20 cellular contexts compared by ENCODE assay signal in the genomic region with DNA sequence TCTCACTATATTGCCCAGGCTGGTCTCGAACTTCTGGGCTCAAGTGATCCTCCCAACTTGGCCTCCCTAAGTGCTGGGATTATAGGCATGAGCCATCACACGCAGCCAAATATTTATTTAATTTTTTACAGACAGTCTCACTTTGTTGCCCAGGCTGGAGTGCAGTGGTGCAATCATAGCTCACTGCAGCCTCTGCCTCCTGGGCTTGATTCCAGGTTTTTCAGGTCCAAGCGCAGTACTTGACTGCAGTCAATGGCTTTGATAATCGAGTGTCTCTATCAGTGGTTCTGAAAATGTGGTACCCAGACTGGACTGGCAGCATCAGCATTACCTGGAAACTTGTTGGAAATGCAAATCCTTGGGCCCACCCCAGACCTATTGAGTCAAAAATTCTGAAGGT.
DNase-seq lines count a peak whose midpoint lies in the region; ATAC-seq and TF ChIP-seq lines count a peak whose summit lies in the region.
"Had no signal": no experiment of that assay in that cellular context is flagged by ENCODE, and none has a peak within 500 bp of the region (broad histone marks: within the 10 kb centered on the region; RNA-seq: fewer than 3 reads in every experiment).

No MANE protein-coding gene starts in this region.

- H3K4me1 ChIP-seq in left ventricle myocardium inferior (no peaks in the 10 kb centered on the region), upper lobe of right lung (no peaks in the 10 kb centered on the region)

- H3K4me3 ChIP-seq in left ventricle myocardium inferior (no peak overlapping the region), fibroblast of villous mesenchyme (ENCODE audit: low read depth, low read length) (no peak overlapping the region), upper lobe of right lung (no peak overlapping the region)
- H3K4me3 ChIP-seq: GM23338, MG63 had no signal

- no peaks in the 10 kb centered on the region for H3K27me3 ChIP-seq in left ventricle myocardium inferior (ENCODE audit: low read depth)
- H3K27me3 ChIP-seq in upper lobe of right lung, result no peaks in the 10 kb centered on the region
- H3K27me3 ChIP-seq: MG63 had no signal

- H3K9me3 ChIP-seq in left ventricle myocardium inferior (replicated peaks), result no peaks in the 10 kb centered on the region
- H3K9me3 ChIP-seq in upper lobe of right lung, result no peaks in the 10 kb centered on the region
- H3K9me3 ChIP-seq: MG63 had no signal

- H3K36me3 ChIP-seq in left ventricle myocardium inferior (no peaks in the 10 kb centered on the region), upper lobe of right lung (no peaks in the 10 kb centered on the region)
- H3K36me3 ChIP-seq: MG63 had no signal

- H3K27ac ChIP-seq in left ventricle myocardium inferior (replicated peaks) (no peak overlapping the region), upper lobe of right lung (no peak overlapping the region)

- intact Hi-C loops in Right ventricle myocardium superior (cut with DNase I) (no loop called here), left ventricle myocardium inferior (cut with micrococcal nuclease) (no loop called here), upper lobe of right lung (cut with DNase I) (no loop called here)

- ATAC-seq in Right ventricle myocardium superior (ENCODE audit: poor library complexity) (peak; percentile 86), upper lobe of right lung (peak; percentile 25)
- ATAC-seq: GM23338, HCT116, Panc1 had no signal

- DNase-seq in Right ventricle myocardium superior (no peak), left ventricle myocardium inferior (no peak), amniotic epithelial cell (ENCODE audit: low read depth) (peak; percentile 58), fibroblast of villous mesenchyme (ENCODE audit: low read depth) (peak; percentile 13), upper lobe of right lung (no peak), mucosa of gallbladder (ENCODE audit: low spot score) (no peak)
- DNase-seq in activated naive CD4-positive, alpha-beta T cell treated with Interleukin-2 at 50 U/mL for 16 hours, result no peak
- DNase-seq: AML-193, DMS 273 treated with DMSO at 0.1 percent for 48 hours, EL, MG63, NCI-H1105 treated with DMSO at 0.1 percent for 48 hours, NCI-H187, NCI-H2171, NCI-H510A, NCI-H82, SHP77 had no signal

- no peak for TF ChIP-seq CTCF in left ventricle myocardium inferior (IDR thresholded peaks at IDR 0.05; ENCODE audit: borderline replicate concordance)
- no peak for TF ChIP-seq CTCF in fibroblast of villous mesenchyme (IDR thresholded peaks at IDR 0.05; ENCODE audit: insufficient read depth, low read depth, low read length)
- TF ChIP-seq CTCF in upper lobe of right lung (IDR thresholded peaks at IDR 0.05), result no peak

Comparison
In these comparisons a context has a peak if more than half of its experiments do, and no peak if none do; other contexts are left out.
1. DNase-seq: peak in amniotic epithelial cell (single experiment) and fibroblast of villous mesenchyme (single experiment); none in Right ventricle myocardium superior (single experiment), left ventricle myocardium inferior (single experiment), upper lobe of right lung (single experiment), activated naive CD4-positive, alpha-beta T cell treated with Interleukin-2 at 50 U/mL for 16 hours (single experiment) and mucosa of gallbladder (single experiment).